In the genomic region with DNA sequence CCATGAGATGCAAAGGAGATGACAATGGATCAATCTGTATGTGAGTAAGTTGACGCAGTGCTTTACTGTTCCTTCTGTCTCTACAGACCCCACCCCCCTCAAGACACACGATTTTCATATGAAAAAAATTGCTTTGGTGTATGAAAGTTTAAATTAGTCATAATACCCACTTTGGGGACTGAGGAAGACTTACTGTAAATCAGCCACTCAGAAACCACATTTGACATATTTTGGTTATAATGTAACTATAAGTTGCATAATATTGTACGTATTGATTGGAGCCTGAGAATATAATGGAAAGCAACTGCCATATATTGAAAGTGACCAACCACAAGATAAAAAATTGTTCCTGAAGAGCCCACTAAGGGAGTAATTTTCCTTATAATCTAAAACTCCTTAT, we compare ENCODE assay signal across 32 cellular contexts.
"Had no signal": no experiment of that assay in that cellular context is flagged by ENCODE, and none has a peak within 500 bp of the region (broad histone marks: within the 10 kb centered on the region; RNA-seq: fewer than 3 reads in every experiment).

No MANE protein-coding gene starts in this region.

- H3K27ac Mint-ChIP-seq: activated B cell treated with CpG ODN at 0.5 μM for 24 hours; activated CD8-positive, alpha-beta T cell treated with anti-CD3 and anti-CD28 coated beads for 36 hours; activated naive CD8-positive, alpha-beta T cell; activated T-helper 17 cell treated with anti-CD3 and anti-CD28 coated beads, Interleukin-2, amount 50 U/mL, for 72 hours; dendritic cell treated with granulocyte-macrophage colony-stimulating factor and Interleukin-4, amounts not matched to agents 40 ng/mL and 50 ng/mL, for 4 days; endodermal cell; T-helper 17 cell; T-helper 2 cell treated with Interferon-gamma antibody and Interleukin-4, amounts not matched to agents 5 μg/mL and 100 μg/mL, for 36 hours had no signal

- H3K36me3 ChIP-seq: colonic mucosa, gastroesophageal sphincter, WERI-Rb-1 had no signal

- H3K27me3 ChIP-seq: body of pancreas, colonic mucosa, gastroesophageal sphincter had no signal

- H3K4me1 Mint-ChIP-seq: activated B cell treated with CpG ODN at 0.5 μM for 24 hours; activated T-helper 17 cell treated with anti-CD3 and anti-CD28 coated beads, Interleukin-2, amount 50 U/mL, for 72 hours; T-helper 17 cell had no signal

- H3K27ac ChIP-seq: body of pancreas, colonic mucosa, dorsolateral prefrontal cortex, gastroesophageal sphincter, WERI-Rb-1 had no signal

- DNase-seq: activated B cell treated with CpG ODN at 0.5 μM for 24 hours; activated CD4-positive, alpha-beta T cell treated with anti-CD3 and anti-CD28 coated beads for 48 hours; activated CD4-positive, alpha-beta T cell treated with anti-CD3 and anti-CD28 coated beads, Interleukin-2, amount 50 U/mL, for 1 hour; activated CD4-positive, alpha-beta T cell treated with anti-CD3 and anti-CD28 coated beads, Interleukin-2, amount 50 U/mL, for 48 hours; activated CD8-positive, alpha-beta memory T cell treated with anti-CD3 and anti-CD28 coated beads for 24 hours; activated CD8-positive, alpha-beta T cell treated with anti-CD3 and anti-CD28 coated beads for 36 hours; activated effector memory CD4-positive, alpha-beta T cell treated with Interleukin-2 at 50 U/mL for 16 hours; activated gamma-delta T cell treated with Interleukin-2 at 50 U/mL for 16 hours; activated naive CD4-positive, alpha-beta T cell treated with anti-CD3 and anti-CD28 coated beads, Interleukin-2, amount 50 U/mL, for 16 hours; activated naive CD4-positive, alpha-beta T cell treated with Interleukin-2 at 50 U/mL for 16 hours; activated T-cell treated with anti-CD3 and anti-CD28 coated beads, Interleukin-2, amount 50 U/mL, for 4 hours; amniotic stem cell; anterior cingulate cortex; body of pancreas; caudate nucleus; colonic mucosa; dorsolateral prefrontal cortex; effector memory CD4-positive, alpha-beta T cell; endodermal cell; head of caudate nucleus; SW 1271; T-helper 1 cell; T-helper 17 cell; T1000; WERI-Rb-1 had no signal

- H3K4me3 ChIP-seq: body of pancreas, colonic mucosa, dorsolateral prefrontal cortex, gastroesophageal sphincter had no signal

- H3K36me3 Mint-ChIP-seq: activated naive CD8-positive, alpha-beta T cell had no signal

- H3K4me3 Mint-ChIP-seq: activated B cell treated with CpG ODN at 0.5 μM for 24 hours; activated CD8-positive, alpha-beta T cell treated with anti-CD3 and anti-CD28 coated beads for 36 hours; activated naive CD8-positive, alpha-beta T cell; activated T-cell treated with anti-CD3 and anti-CD28 coated beads, Interleukin-2, amount 50 U/mL, for 4 hours; activated T-helper 17 cell treated with anti-CD3 and anti-CD28 coated beads, Interleukin-2, amount 50 U/mL, for 72 hours; dendritic cell treated with granulocyte-macrophage colony-stimulating factor and Interleukin-4, amounts not matched to agents 40 ng/mL and 50 ng/mL, for 4 days; endodermal cell; T-helper 17 cell; T-helper 2 cell treated with Interferon-gamma antibody and Interleukin-4, amounts not matched to agents 5 μg/mL and 100 μg/mL, for 36 hours had no signal

- H3K9me3 Mint-ChIP-seq: activated B cell treated with CpG ODN at 0.5 μM for 24 hours; activated T-cell treated with anti-CD3 and anti-CD28 coated beads, Interleukin-2, amount 50 U/mL, for 4 hours; dendritic cell treated with granulocyte-macrophage colony-stimulating factor and Interleukin-4, amounts not matched to agents 40 ng/mL and 50 ng/mL, for 4 days; endodermal cell had no signal

- H3K9me3 ChIP-seq: body of pancreas, colonic mucosa, gastroesophageal sphincter had no signal

- H3K4me1 ChIP-seq: body of pancreas, colonic mucosa had no signal

- ATAC-seq: activated CD4-positive, CD25-positive, alpha-beta regulatory T cell treated with anti-CD3 and anti-CD28 coated beads, Interleukin-2, amount 50 U/mL, for 24 hours; activated CD8-positive, alpha-beta T cell treated with anti-CD3 and anti-CD28 coated beads for 36 hours; activated T-cell treated with anti-CD3 and anti-CD28 coated beads, Interleukin-2, amount 50 U/mL, for 4 hours; activated T-helper 17 cell treated with anti-CD3 and anti-CD28 coated beads, Interleukin-2, amount 50 U/mL, for 72 hours; body of pancreas; esophagus mucosa; gastroesophageal sphincter; T-helper 17 cell had no signal

- H3K27me3 Mint-ChIP-seq: activated B cell treated with CpG ODN at 0.5 μM for 24 hours; activated CD8-positive, alpha-beta T cell treated with anti-CD3 and anti-CD28 coated beads for 36 hours; activated T-helper 17 cell treated with anti-CD3 and anti-CD28 coated beads, Interleukin-2, amount 50 U/mL, for 72 hours; T-helper 17 cell had no signal
